In genomic region chr7:81833401-81833800, GRCh38 we compare ENCODE assay signal across 21 cellular contexts.
DNase-seq lines count a peak whose midpoint lies in the region; ATAC-seq, FAIRE-seq and TF ChIP-seq lines count a peak whose summit lies in the region.
"Had no signal": no experiment of that assay in that cellular context is flagged by ENCODE, and none has a peak within 500 bp of the region (broad histone marks: within the 10 kb centered on the region; RNA-seq: fewer than 3 reads in every experiment).

No MANE protein-coding gene starts in this region.

- no peak for ATAC-seq in left cardiac atrium
- ATAC-seq in PC-3: no peak
- ATAC-seq in HG03520 (IDR thresholded peaks at IDR 0.05; ENCODE audit: unreplicated experiment): no peak
- ATAC-seq: activated CD4-positive, CD25-positive, alpha-beta regulatory T cell treated with anti-CD3 and anti-CD28 coated beads, Interleukin-2, amount 50 U/mL, for 24 hours; activated T-cell treated with anti-CD3 and anti-CD28 coated beads, Interleukin-2, amount 50 U/mL, for 72 hours; CD8-positive, alpha-beta T cell; gastroesophageal sphincter; left colon; stimulated activated effector memory CD8-positive, alpha-beta T cell treated with anti-CD3 and anti-CD28 coated beads, Interleukin-12 subunit alpha, Interleukin-12 subunit beta, amount 100 ng/mL, for 72 hours had no signal

- H2AFZ ChIP-seq in PC-3 (ENCODE audit: low read length): no peak overlapping the region

- H3K4me1 Mint-ChIP-seq in activated CD4-positive, alpha-beta T cell treated with anti-CD3 and anti-CD28 coated beads, Interleukin-2, amount 10 ng/mL, durations not matched to agents 7 days and 5 days: no peaks in the 10 kb centered on the region
- H3K4me1 Mint-ChIP-seq: nephron; stimulated activated effector memory CD8-positive, alpha-beta T cell treated with anti-CD3 and anti-CD28 coated beads, Interleukin-12 subunit alpha, Interleukin-12 subunit beta, amount 100 ng/mL, for 72 hours had no signal

- H3K36me3 ChIP-seq in PC-3 (ENCODE audit: low read depth, low read length): no peaks in the 10 kb centered on the region
- H3K36me3 ChIP-seq: gastroesophageal sphincter, thoracic aorta had no signal

- no peaks in the 10 kb centered on the region for H3K36me3 Mint-ChIP-seq in activated CD4-positive, alpha-beta T cell treated with anti-CD3 and anti-CD28 coated beads, Interleukin-2, amount 10 ng/mL, durations not matched to agents 7 days and 5 days (ENCODE audit: low read depth)
- H3K36me3 Mint-ChIP-seq: CD8-positive, alpha-beta T cell; stimulated activated effector memory CD8-positive, alpha-beta T cell treated with anti-CD3 and anti-CD28 coated beads, Interleukin-12 subunit alpha, Interleukin-12 subunit beta, amount 100 ng/mL, for 72 hours had no signal

- H3F3A ChIP-seq in PC-3 (ENCODE audit: low read length, unreplicated experiment): no peaks in the 10 kb centered on the region

- no peaks in the 10 kb centered on the region for H3K9me2 ChIP-seq in PC-3 (replicated peaks; ENCODE audit: low read length)

- H3K4me1 ChIP-seq in PC-3 (ENCODE audit: insufficient read depth, low read length): no peaks in the 10 kb centered on the region
- H3K4me1 ChIP-seq: gastroesophageal sphincter had no signal

- no peaks in the 10 kb centered on the region for H3K9me3 Mint-ChIP-seq in activated CD4-positive, alpha-beta T cell treated with anti-CD3 and anti-CD28 coated beads, Interleukin-2, amount 10 ng/mL, durations not matched to agents 7 days and 5 days

- H3K4me3 ChIP-seq in AG10803 (ENCODE audit: low read length) (no peak overlapping the region), PC-3 (ENCODE audit: low read length) (no peak overlapping the region)
- H3K4me3 ChIP-seq: gastroesophageal sphincter, thoracic aorta had no signal

- H3K27me3 ChIP-seq in PC-3 (ENCODE audit: low read length): no peaks in the 10 kb centered on the region
- H3K27me3 ChIP-seq: gastroesophageal sphincter had no signal

- no peak overlapping the region for H3K27ac Mint-ChIP-seq in activated CD4-positive, alpha-beta T cell treated with anti-CD3 and anti-CD28 coated beads, Interleukin-2, amount 10 ng/mL, durations not matched to agents 7 days and 5 days
- H3K27ac Mint-ChIP-seq: activated T-cell treated with anti-CD3 and anti-CD28 coated beads, Interleukin-2, amount 50 U/mL, for 72 hours; CD8-positive, alpha-beta T cell; dendritic cell treated with granulocyte-macrophage colony-stimulating factor and Interleukin-4, amounts not matched to agents 40 ng/mL and 50 ng/mL, for 4 days; nephron; stimulated activated effector memory CD8-positive, alpha-beta T cell treated with anti-CD3 and anti-CD28 coated beads, Interleukin-12 subunit alpha, Interleukin-12 subunit beta, amount 100 ng/mL, for 72 hours had no signal

- POLR2A ChIA-PET in PC-3 (lab: Charles Lee; ENCODE audit: unreplicated experiment): no interaction called here
- POLR2A ChIA-PET in activated CD4-positive, alpha-beta T cell treated with anti-CD3 and anti-CD28 coated beads, Interleukin-2, amount 10 ng/mL, durations not matched to agents 7 days and 5 days (lab: Charles Lee): no interaction called here

- no peaks in the 10 kb centered on the region for H4K20me1 ChIP-seq in PC-3 (ENCODE audit: low read length)

- H3K4me3 Mint-ChIP-seq in activated CD4-positive, alpha-beta T cell treated with anti-CD3 and anti-CD28 coated beads, Interleukin-2, amount 10 ng/mL, durations not matched to agents 7 days and 5 days: no peak overlapping the region
- H3K4me3 Mint-ChIP-seq: activated T-cell treated with anti-CD3 and anti-CD28 coated beads, Interleukin-2, amount 50 U/mL, for 72 hours; CD8-positive, alpha-beta T cell; dendritic cell treated with granulocyte-macrophage colony-stimulating factor and Interleukin-4, amounts not matched to agents 40 ng/mL and 50 ng/mL, for 4 days; nephron; stimulated activated effector memory CD8-positive, alpha-beta T cell treated with anti-CD3 and anti-CD28 coated beads, Interleukin-12 subunit alpha, Interleukin-12 subunit beta, amount 100 ng/mL, for 72 hours had no signal

- no peak for TF ChIP-seq CTCF in AG10803 (conservative IDR thresholded peaks at IDR 0.05; ENCODE audit: low read length)
- no peak for TF ChIP-seq CTCF in PC-3 (conservative IDR thresholded peaks at IDR 0.05; ENCODE audit: low read depth, low read length)

- no TSS peak for BruUV-seq in PC-3 (replicated peaks; lab: Mats Ljungman, UMichigan)

- H3K27me3 Mint-ChIP-seq in activated CD4-positive, alpha-beta T cell treated with anti-CD3 and anti-CD28 coated beads, Interleukin-2, amount 10 ng/mL, durations not matched to agents 7 days and 5 days: no peaks in the 10 kb centered on the region
- H3K27me3 Mint-ChIP-seq: dendritic cell treated with granulocyte-macrophage colony-stimulating factor and Interleukin-4, amounts not matched to agents 40 ng/mL and 50 ng/mL, for 4 days had no signal

- intact Hi-C loops in left cardiac atrium (cut with DNase I): no loop called here
- intact Hi-C loops in PC-3 (cut with micrococcal nuclease): no loop called here

- CTCF ChIA-PET in PC-3 (lab: Charles Lee): no interaction called here
- CTCF ChIA-PET in activated CD4-positive, alpha-beta T cell treated with anti-CD3 and anti-CD28 coated beads, Interleukin-2, amount 10 ng/mL, durations not matched to agents 7 days and 5 days (lab: Charles Lee): no interaction called here

- DNase-seq in AG10803 (ENCODE audit: low read depth) (peak; percentile 73), HTR-8/SVneo (ENCODE audit: insufficient read length, low spot score) (peak; percentile 5), astrocyte of the hippocampus (ENCODE audit: low read depth, low spot score) (peak; percentile 59), iris pigment epithelial cell (ENCODE audit: low read depth) (peak; percentile 82), left cardiac atrium (no peak), PC-3 (no peak)
- no peak for DNase-seq in activated CD4-positive, alpha-beta T cell treated with anti-CD3 and anti-CD28 coated beads, Interleukin-2, amount 10 ng/mL, durations not matched to agents 7 days and 5 days
- DNase-seq: activated naive CD4-positive, alpha-beta T cell treated with anti-CD3 and anti-CD28 coated beads, Interleukin-2, amount 50 U/mL, for 16 hours; activated T-cell treated with anti-CD3 and anti-CD28 coated beads, Interleukin-2, amount 50 U/mL, for 72 hours; CD8-positive, alpha-beta T cell; left colon; NCI-H510A treated with DMSO at 0.1 percent for 48 hours; NK-92 treated with Interleukin-12 subunit alpha and Interleukin-12 subunit beta, amount 100 ng/mL, for 24 hours had no signal

- H3K9ac ChIP-seq in PC-3 (ENCODE audit: low read length): no peak overlapping the region

- no peak overlapping the region for H3K27ac ChIP-seq in PC-3 (ENCODE audit: low read length)
- H3K27ac ChIP-seq: gastroesophageal sphincter, thoracic aorta had no signal

- H3K9me3 ChIP-seq in PC-3 (ENCODE audit: low read length): 0 out of 2 replicates have a peak, but pooled peaks cover 6% of the 10 kb centered on the region
- H3K9me3 ChIP-seq: thoracic aorta had no signal

- no peak for FAIRE-seq in HTR-8/SVneo (lab: Jason Lieb, UNC)
- FAIRE-seq: H54 had no signal

- H3K4me2 ChIP-seq in PC-3 (ENCODE audit: low read length): no peak overlapping the region

- no peaks in the 10 kb centered on the region for H3K79me2 ChIP-seq in PC-3 (ENCODE audit: low read length)

Comparison
In these comparisons a context has a peak if more than half of its experiments do, and no peak if none do; other contexts are left out.
1. DNase-seq: peak in AG10803 (single experiment), HTR-8/SVneo (single experiment), astrocyte of the hippocampus (single experiment) and iris pigment epithelial cell (single experiment); none in left cardiac atrium (single experiment), PC-3 (single experiment) and activated CD4-positive, alpha-beta T cell treated with anti-CD3 and anti-CD28 coated beads, Interleukin-2, amount 10 ng/mL, durations not matched to agents 7 days and 5 days (single experiment).